Comparison of ENCODE assay signal across 30 cellular contexts in the genomic region with DNA sequence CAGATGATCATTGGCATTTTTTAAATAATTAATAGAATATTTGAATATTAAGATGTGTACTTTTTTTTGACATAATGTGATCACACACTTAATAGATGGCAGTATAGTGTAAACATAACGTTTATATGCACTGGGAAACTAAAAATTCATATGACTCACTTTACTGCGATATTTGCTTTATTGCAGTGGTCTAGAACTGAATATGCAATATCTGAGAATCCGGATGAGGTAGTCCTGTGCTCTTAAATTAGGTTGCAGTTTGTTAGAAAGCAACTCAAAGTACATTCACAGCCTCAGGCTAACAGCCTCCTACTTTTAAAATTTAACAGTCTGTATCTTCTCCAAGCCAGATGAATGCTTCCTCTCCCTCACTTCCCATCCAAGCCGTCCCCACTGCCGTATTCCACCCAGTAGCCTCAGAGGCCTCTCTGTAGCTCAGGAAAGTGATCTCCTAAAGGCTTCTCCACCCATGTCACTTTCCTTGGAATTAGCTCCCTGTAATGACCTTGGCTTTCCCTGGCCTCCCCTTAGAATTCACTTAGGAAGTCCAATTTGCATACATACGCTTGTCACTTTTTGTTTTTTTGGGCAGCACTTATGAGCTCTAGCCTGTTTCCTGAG. TPM values are rescaled to one million over a fixed set of nuclear protein-coding genes. Genes with fewer than 3 reads are reported as not detected.
DNase-seq lines count a peak whose midpoint lies in the region; ATAC-seq, FAIRE-seq and TF ChIP-seq lines count a peak whose summit lies in the region.
"Had no signal": no experiment of that assay in that cellular context is flagged by ENCODE, and none has a peak within 500 bp of the region (broad histone marks: within the 10 kb centered on the region; RNA-seq: fewer than 3 reads in every experiment).

No MANE protein-coding gene starts in this region.

- POLR2A ChIA-PET in PC-3 (lab: Charles Lee; ENCODE audit: unreplicated experiment), result no interaction called here
- POLR2A ChIA-PET in K562 (lab: Yijun Ruan, JAX), result interaction anchor here (1.3 kb wide), 1 partner anchor 16 kb away, joined by 4 read pairs; no protein-coding TSS in a partner anchor

- no peak for FAIRE-seq in K562 (lab: Jason Lieb, UNC)
- FAIRE-seq: A549, D721Med, GM12878, H54, HepG2 had no signal

- H3K27ac ChIP-seq in PC-3 (ENCODE audit: low read length) (peak overlapping the region; percentile 80), K562 (ENCODE audit: extremely low read depth, low read depth, low read length) (no peak overlapping the region)
- H3K27ac ChIP-seq: A549; BLaER1 treated with 17β-estradiol and CSF1 and Interleukin-3, amounts not matched to agents 10 nM and 100 nM; SJSA1 had no signal

- no peaks in the 10 kb centered on the region for H3K9me3 Mint-ChIP-seq in stimulated activated naive B cell treated with anti-CD40 and anti-IgM and Interleukin-4, amounts not matched to agents 10 μg/mL and 1 μg/mL and 100 μg/mL, for 72 hours
- H3K9me3 Mint-ChIP-seq: CD4-positive, alpha-beta T cell had no signal

- TF ChIP-seq CTCF in PC-3 (conservative IDR thresholded peaks at IDR 0.05; ENCODE audit: low read depth, low read length), result no peak
- TF ChIP-seq CTCF in K562 (IDR thresholded peaks at IDR 0.05 in 2 of 3, conservative IDR thresholded peaks at IDR 0.05 in 1 of 3; ENCODE audit: insufficient read depth in 2 of 3, low read depth in 1 of 3, low read length in 3 of 3), result no peak

- in situ Hi-C loops in K562 (cut with MboI), result no loop called here

- ATAC-seq in PC-3 (peak; percentile 71), K562 (no peak), GM21515 (IDR thresholded peaks at IDR 0.05; ENCODE audit: unreplicated experiment) (no peak), HG03354 (IDR thresholded peaks at IDR 0.05; ENCODE audit: poor library complexity, severe bottlenecking, unreplicated experiment) (no peak), GM18873 (IDR thresholded peaks at IDR 0.05; ENCODE audit: low FRiP score, unreplicated experiment) (no peak)
- no peak for ATAC-seq in stimulated activated naive B cell treated with anti-CD40 and anti-IgM and Interleukin-4, amounts not matched to agents 10 μg/mL and 1 μg/mL and 100 μg/mL, for 72 hours (replicated peaks)
- ATAC-seq: A549, GM12878, HepG2 had no signal

- H3K9me2 ChIP-seq in PC-3 (replicated peaks; ENCODE audit: low read length), result no peaks in the 10 kb centered on the region

- H3K79me2 ChIP-seq in PC-3 (ENCODE audit: low read length), result no peaks in the 10 kb centered on the region
- H3K79me2 ChIP-seq in K562 (ENCODE audit: control insufficient read depth, insufficient read depth, low read length), result no peaks in the 10 kb centered on the region

- intact Hi-C loops in PC-3 (cut with micrococcal nuclease), result no loop called here
- intact Hi-C loops in K562 (cut with micrococcal nuclease), result no loop called here

- H4K20me1 ChIP-seq in PC-3 (ENCODE audit: low read length) (no peaks in the 10 kb centered on the region), K562 (replicated peaks; ENCODE audit: control insufficient read depth, insufficient read depth, low read length) (no peaks in the 10 kb centered on the region)
- H4K20me1 ChIP-seq: BLaER1 treated with 17β-estradiol and CSF1 and Interleukin-3, amounts not matched to agents 10 nM and 100 nM had no signal

- no peaks in the 10 kb centered on the region for H3K9me1 ChIP-seq in K562 (ENCODE audit: control insufficient read depth, insufficient read depth, low read length)

- TF ChIP-seq EP300 in K562 (IDR thresholded peaks at IDR 0.05; ENCODE audit: low read length), result no peak

- H3K4me2 ChIP-seq in PC-3 (ENCODE audit: low read length) (peak overlapping the region; percentile 61), K562 (ENCODE audit: insufficient read depth, low read length) (no peak overlapping the region)
- H3K4me2 ChIP-seq: A549; BLaER1 treated with 17β-estradiol and CSF1 and Interleukin-3, amounts not matched to agents 10 nM and 100 nM had no signal

- H3K9me3 ChIP-seq in PC-3 (ENCODE audit: low read length) (no peaks in the 10 kb centered on the region), K562 (replicated peaks; ENCODE audit: control insufficient read depth, insufficient read depth, low read depth, low read length) (no peaks in the 10 kb centered on the region)
- H3K9me3 ChIP-seq: A549, SJSA1 had no signal

- TF ChIP-seq RAD21 in K562 (CRISPR knock-in tag; conservative IDR thresholded peaks at IDR 0.05 in 1 of 2, IDR thresholded peaks at IDR 0.05 in 1 of 2), result no peak

- H3K4me1 Mint-ChIP-seq in stimulated activated naive B cell treated with anti-CD40 and anti-IgM and Interleukin-4, amounts not matched to agents 10 μg/mL and 1 μg/mL and 100 μg/mL, for 72 hours, result peaks cover 8 to 14% of the 10 kb centered on the region in 2 donors

- peaks cover 2 to 15% of the 10 kb centered on the region in 2 donors for H3K36me3 Mint-ChIP-seq in stimulated activated naive B cell treated with anti-CD40 and anti-IgM and Interleukin-4, amounts not matched to agents 10 μg/mL and 1 μg/mL and 100 μg/mL, for 72 hours

- no peaks in the 10 kb centered on the region for H3F3A ChIP-seq in PC-3 (ENCODE audit: low read length, unreplicated experiment)

- CTCF ChIA-PET in PC-3 (lab: Charles Lee), result no interaction called here
- CTCF ChIA-PET in K562 (lab: Yijun Ruan, JAX; ENCODE audit: low intra/inter-chr PET ratio), result no interaction called here

- H3K4me3 Mint-ChIP-seq in stimulated activated naive B cell treated with anti-CD40 and anti-IgM and Interleukin-4, amounts not matched to agents 10 μg/mL and 1 μg/mL and 100 μg/mL, for 72 hours, result no peak overlapping the region
- H3K4me3 Mint-ChIP-seq: CD4-positive, alpha-beta T cell had no signal

- H3K4me3 ChIP-seq in PC-3 (ENCODE audit: low read length) (peak overlapping the region; percentile 13; the same call in 1 of the 2 replicates), K562 (no peak overlapping the region)
- H3K4me3 ChIP-seq: A549; BLaER1 treated with 17β-estradiol and CSF1 and Interleukin-3, amounts not matched to agents 10 nM and 100 nM; GM12878; SJSA1 had no signal

- 6% methylated on average over 6 of the region's 6 CpGs for WGBS in K562 (ENCODE audit: insufficient coverage, low coverage, missing lambda C conversion rate)

- H2AFZ ChIP-seq in PC-3 (ENCODE audit: low read length) (0 out of 2 replicates have a peak overlapping the region, but pooled peaks have one; percentile 19), K562 (ENCODE audit: low read depth, low read length) (peak overlapping the region; percentile 34; the same call in 1 of the 2 replicates)

- H3K4me1 ChIP-seq in PC-3 (ENCODE audit: insufficient read depth, low read length), result peaks cover 37% of the 10 kb centered on the region
- H3K4me1 ChIP-seq in K562 (replicated peaks in 1 of 2; ENCODE audit: control insufficient read depth in 2 of 2, insufficient read depth in 2 of 2, low read length in 2 of 2), result peaks cover 0 to 3% of the 10 kb centered on the region in 2 experiments; a peak in 3 of 5 replicates

- H3K27me3 Mint-ChIP-seq in stimulated activated naive B cell treated with anti-CD40 and anti-IgM and Interleukin-4, amounts not matched to agents 10 μg/mL and 1 μg/mL and 100 μg/mL, for 72 hours, result no peaks in the 10 kb centered on the region
- H3K27me3 Mint-ChIP-seq: CD4-positive, alpha-beta T cell had no signal

- H3K36me3 ChIP-seq in PC-3 (ENCODE audit: low read depth, low read length) (no peaks in the 10 kb centered on the region), K562 (ENCODE audit: control insufficient read depth, insufficient read depth, low read length) (no peaks in the 10 kb centered on the region)
- H3K36me3 ChIP-seq: BLaER1 treated with 17β-estradiol and CSF1 and Interleukin-3, amounts not matched to agents 10 nM and 100 nM; SJSA1 had no signal

- peak overlapping the region; percentile 11; the same call in 1 of the 2 replicates for H3K9ac ChIP-seq in PC-3 (ENCODE audit: low read length)
- H3K9ac ChIP-seq in K562 (ENCODE audit: insufficient read depth in 1 of 2, low read depth in 2 of 2, low read length in 2 of 2), result no peak overlapping the region
- H3K9ac ChIP-seq: BLaER1 treated with 17β-estradiol and CSF1 and Interleukin-3, amounts not matched to agents 10 nM and 100 nM had no signal

- peak overlapping the region; percentile 16 for H3K27ac Mint-ChIP-seq in stimulated activated naive B cell treated with anti-CD40 and anti-IgM and Interleukin-4, amounts not matched to agents 10 μg/mL and 1 μg/mL and 100 μg/mL, for 72 hours
- H3K27ac Mint-ChIP-seq: CD4-positive, alpha-beta T cell had no signal

- no peaks in the 10 kb centered on the region for H3K27me3 ChIP-seq in PC-3 (ENCODE audit: low read length)
- no peaks in the 10 kb centered on the region for H3K27me3 ChIP-seq in K562 (ENCODE audit: control insufficient read depth in 2 of 2, insufficient read depth in 2 of 2, low read length in 2 of 2)
- H3K27me3 ChIP-seq: BLaER1 treated with 17β-estradiol and CSF1 and Interleukin-3, amounts not matched to agents 10 nM and 100 nM; SJSA1 had no signal

- DNase-seq in PC-3 (peak; percentile 74), K562 (ENCODE audit: extremely low read depth in 1 of 4, low spot score in 3 of 4) (no peak), middle frontal gyrus (ENCODE audit: extremely low spot score, low spot score) (peak; percentile 27), DMS53 treated with DMSO at 0.1 percent for 48 hours (lab: John Stamatoyannopoulos, UW; ENCODE audit: unreplicated experiment) (no peak)
- no peak for DNase-seq in stimulated activated naive B cell treated with anti-CD40 and anti-IgM and Interleukin-4, amounts not matched to agents 10 μg/mL and 1 μg/mL and 100 μg/mL, for 72 hours
- DNase-seq: AML-193; CD4-positive, alpha-beta T cell; EL; GDM1; Kasumi-1; NCI-H1092 treated with DMSO at 0.1 percent for 48 hours; NCI-H1436; NCI-H187; NCI-H2081 treated with DMSO at 0.1 percent for 48 hours; NCI-H2171 treated with DMSO at 0.1 percent for 48 hours; NCI-H446; NCI-H524 treated with DMSO at 0.1 percent for 48 hours; NK-92 treated with Interleukin-12 subunit alpha and Interleukin-12 subunit beta, amount 100 ng/mL, for 24 hours; Right ventricle myocardium superior; RPMI8226 had no signal

- no TSS peak for BruUV-seq in PC-3 (replicated peaks; lab: Mats Ljungman, UMichigan)
- no TSS peak for BruUV-seq in K562 (replicated peaks; lab: Mats Ljungman, UMichigan)

- TF ChIP-seq POLR2A in K562 (conservative IDR thresholded peaks at IDR 0.05), result no peak

RNA-seq across cellular contexts. Expression of gene TESPA1, which starts 43.8 kb away (rescaled TPM):
- total RNA-seq in PC-3 (2014; rRNA removed) (not detected in 2 replicates), K562 (2014; rRNA removed) (2.7 and 2.8 TPM in 2 replicates), K562 (2014; rRNA removed; fragmentation: Illumina TruSeq; extraction: Trizol) (3.5 and 4.4 TPM in 2 replicates), K562 (2015; rRNA removed; fragmentation: Illumina TruSeq; extraction: Trizol) (6.4 and 6.6 TPM in 2 replicates), K562 (2021) (2.4 and 3.8 TPM in 2 replicates)
- 1.1 and 1.4 TPM in 2 replicates for total RNA-seq in K562 (2011; cell fraction: chromatin; rRNA removed; ENCODE audit: low replicate concordance)
- 1.0 and 1.6 TPM in 2 replicates for total RNA-seq in K562 (2011; cell fraction: nucleolus; rRNA removed)
- total RNA-seq in K562 (2011; cell fraction: nucleoplasm; rRNA removed), result 0.15 and 0.59 TPM in 2 replicates
- polyA plus RNA-seq in K562 (2011; rRNA removed) (0.72 and 2.7 TPM in 2 replicates), K562 (2014; fragmentation: Illumina TruSeq; extraction: Trizol) (6.3 and 7.1 TPM in 2 replicates), K562 (2014; fragmentation: Nextera tagmentation; extraction: Ambion mirVana) (1 to 10 TPM; 1.3 to 1.5 TPM), K562 (2014; rRNA removed) (2.1 and 3.3 TPM in 2 replicates)
- polyA plus RNA-seq in K562 (2011; cell fraction: cytosol; rRNA removed), result 0.45 and 1.7 TPM in 2 replicates
- polyA plus RNA-seq in K562 (2011; cell fraction: nucleus; rRNA removed), result 1.8 and 7.2 TPM in 2 replicates
- polyA plus RNA-seq in K562 (2012), result 6.1 and 17.9 TPM in 2 replicates
- polyA minus RNA-seq in K562 (2011; rRNA and poly(A)+ RNA removed), result 0.84 and 1.7 TPM in 2 replicates
- polyA minus RNA-seq in K562 (2011; cell fraction: cytosol; rRNA and poly(A)+ RNA removed), result 5.1 TPM in 1 of 2 replicates, not detected in the other
- polyA minus RNA-seq in K562 (2011; cell fraction: nucleus; rRNA and poly(A)+ RNA removed), result 0.67 and 4.9 TPM in 2 replicates
- total RNA-seq: HepG2 had no signal
- polyA plus RNA-seq: A549, HepG2 had no signal

Comparison
In these comparisons a context has a peak if more than half of its experiments do, and no peak if none do; other contexts are left out.
1. DNase-seq: peak in PC-3 (single experiment) and middle frontal gyrus (single experiment); none in K562 (0 of 4), stimulated activated naive B cell treated with anti-CD40 and anti-IgM and Interleukin-4, amounts not matched to agents 10 μg/mL and 1 μg/mL and 100 μg/mL, for 72 hours (single experiment) and DMS53 treated with DMSO at 0.1 percent for 48 hours (single experiment).